ENCODE assay signal across 1 cellular context in the genomic region with DNA sequence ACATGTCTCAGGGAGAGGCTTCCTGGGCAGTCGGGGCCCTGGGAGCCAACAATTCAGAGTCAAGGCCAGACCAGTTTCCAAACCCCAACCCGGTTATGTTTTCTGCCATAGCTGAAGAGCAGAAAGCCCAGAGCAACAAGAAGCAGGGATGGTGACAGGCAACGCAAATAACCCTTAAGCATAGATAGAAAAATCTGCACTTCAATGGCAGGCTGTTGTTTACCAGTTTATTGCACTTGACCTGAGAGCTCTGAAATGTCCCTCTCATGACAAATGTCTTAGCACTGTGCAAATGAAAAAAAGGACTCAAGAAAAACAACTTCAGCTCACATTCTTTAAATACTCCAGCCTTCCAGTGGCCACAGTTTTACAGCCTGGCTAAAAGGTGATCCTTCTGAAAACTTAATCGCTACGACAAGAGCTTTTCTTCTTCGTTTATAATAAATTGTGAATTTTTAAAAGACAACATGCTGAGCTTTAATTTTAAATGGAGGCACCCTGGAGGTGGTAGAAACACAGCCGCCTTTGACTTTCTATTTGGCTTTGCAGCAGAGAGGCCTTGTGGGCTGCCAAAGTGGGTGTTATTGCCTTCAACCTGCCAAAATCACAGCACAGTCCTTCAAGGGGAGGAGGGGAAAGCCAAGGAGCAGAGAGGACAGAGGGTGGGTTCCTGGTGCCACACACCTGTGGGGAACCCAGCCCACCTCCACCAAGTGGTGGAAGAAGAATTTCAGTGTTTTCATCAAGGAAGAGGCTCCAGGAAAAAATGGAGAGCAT.
TF ChIP-seq lines count a peak whose summit lies in the region.

No MANE protein-coding gene starts in this region.

TF ChIP-seq in H1, 55 proteins besides CTCF, POLR2A, EP300 and RAD21 (continued from another document):
- TF ChIP-seq HDAC2 (IDR thresholded peaks at IDR 0.05; ENCODE audit: borderline replicate concordance in 1 of 2, low read depth in 2 of 2, low read length in 2 of 2) (no peak), NRF1 (IDR thresholded peaks at IDR 0.05; ENCODE audit: low read depth, low read length) (no peak), EZH2 (IDR thresholded peaks at IDR 0.05; ENCODE audit: low read depth, low read length, severe bottlenecking) (no peak), ASH2L (IDR thresholded peaks at IDR 0.05; ENCODE audit: low read length) (no peak), TAF7 (optimal IDR thresholded peaks at IDR 0.05; ENCODE audit: borderline replicate concordance, low read depth, low read length) (no peak), FOSL1 (IDR thresholded peaks at IDR 0.05; ENCODE audit: insufficient read depth, low read depth, low read length) (no peak), GTF2F1 (IDR thresholded peaks at IDR 0.05; ENCODE audit: borderline replicate concordance, low read depth, low read length) (no peak), ZNF274 (IDR thresholded peaks at IDR 0.05; ENCODE audit: borderline replicate concordance, extremely low read depth, low read length) (no peak), EGR1 (IDR thresholded peaks at IDR 0.05; ENCODE audit: borderline replicate concordance, low read depth, low read length) (no peak), TEAD4 (IDR thresholded peaks at IDR 0.05; ENCODE audit: low read depth, low read length) (no peak), CBX5 (IDR thresholded peaks at IDR 0.05; ENCODE audit: low read depth, low read length) (no peak), SRF (IDR thresholded peaks at IDR 0.05; ENCODE audit: low read depth, low read length) (no peak)
- TF ChIP-seq, protein P1, sequence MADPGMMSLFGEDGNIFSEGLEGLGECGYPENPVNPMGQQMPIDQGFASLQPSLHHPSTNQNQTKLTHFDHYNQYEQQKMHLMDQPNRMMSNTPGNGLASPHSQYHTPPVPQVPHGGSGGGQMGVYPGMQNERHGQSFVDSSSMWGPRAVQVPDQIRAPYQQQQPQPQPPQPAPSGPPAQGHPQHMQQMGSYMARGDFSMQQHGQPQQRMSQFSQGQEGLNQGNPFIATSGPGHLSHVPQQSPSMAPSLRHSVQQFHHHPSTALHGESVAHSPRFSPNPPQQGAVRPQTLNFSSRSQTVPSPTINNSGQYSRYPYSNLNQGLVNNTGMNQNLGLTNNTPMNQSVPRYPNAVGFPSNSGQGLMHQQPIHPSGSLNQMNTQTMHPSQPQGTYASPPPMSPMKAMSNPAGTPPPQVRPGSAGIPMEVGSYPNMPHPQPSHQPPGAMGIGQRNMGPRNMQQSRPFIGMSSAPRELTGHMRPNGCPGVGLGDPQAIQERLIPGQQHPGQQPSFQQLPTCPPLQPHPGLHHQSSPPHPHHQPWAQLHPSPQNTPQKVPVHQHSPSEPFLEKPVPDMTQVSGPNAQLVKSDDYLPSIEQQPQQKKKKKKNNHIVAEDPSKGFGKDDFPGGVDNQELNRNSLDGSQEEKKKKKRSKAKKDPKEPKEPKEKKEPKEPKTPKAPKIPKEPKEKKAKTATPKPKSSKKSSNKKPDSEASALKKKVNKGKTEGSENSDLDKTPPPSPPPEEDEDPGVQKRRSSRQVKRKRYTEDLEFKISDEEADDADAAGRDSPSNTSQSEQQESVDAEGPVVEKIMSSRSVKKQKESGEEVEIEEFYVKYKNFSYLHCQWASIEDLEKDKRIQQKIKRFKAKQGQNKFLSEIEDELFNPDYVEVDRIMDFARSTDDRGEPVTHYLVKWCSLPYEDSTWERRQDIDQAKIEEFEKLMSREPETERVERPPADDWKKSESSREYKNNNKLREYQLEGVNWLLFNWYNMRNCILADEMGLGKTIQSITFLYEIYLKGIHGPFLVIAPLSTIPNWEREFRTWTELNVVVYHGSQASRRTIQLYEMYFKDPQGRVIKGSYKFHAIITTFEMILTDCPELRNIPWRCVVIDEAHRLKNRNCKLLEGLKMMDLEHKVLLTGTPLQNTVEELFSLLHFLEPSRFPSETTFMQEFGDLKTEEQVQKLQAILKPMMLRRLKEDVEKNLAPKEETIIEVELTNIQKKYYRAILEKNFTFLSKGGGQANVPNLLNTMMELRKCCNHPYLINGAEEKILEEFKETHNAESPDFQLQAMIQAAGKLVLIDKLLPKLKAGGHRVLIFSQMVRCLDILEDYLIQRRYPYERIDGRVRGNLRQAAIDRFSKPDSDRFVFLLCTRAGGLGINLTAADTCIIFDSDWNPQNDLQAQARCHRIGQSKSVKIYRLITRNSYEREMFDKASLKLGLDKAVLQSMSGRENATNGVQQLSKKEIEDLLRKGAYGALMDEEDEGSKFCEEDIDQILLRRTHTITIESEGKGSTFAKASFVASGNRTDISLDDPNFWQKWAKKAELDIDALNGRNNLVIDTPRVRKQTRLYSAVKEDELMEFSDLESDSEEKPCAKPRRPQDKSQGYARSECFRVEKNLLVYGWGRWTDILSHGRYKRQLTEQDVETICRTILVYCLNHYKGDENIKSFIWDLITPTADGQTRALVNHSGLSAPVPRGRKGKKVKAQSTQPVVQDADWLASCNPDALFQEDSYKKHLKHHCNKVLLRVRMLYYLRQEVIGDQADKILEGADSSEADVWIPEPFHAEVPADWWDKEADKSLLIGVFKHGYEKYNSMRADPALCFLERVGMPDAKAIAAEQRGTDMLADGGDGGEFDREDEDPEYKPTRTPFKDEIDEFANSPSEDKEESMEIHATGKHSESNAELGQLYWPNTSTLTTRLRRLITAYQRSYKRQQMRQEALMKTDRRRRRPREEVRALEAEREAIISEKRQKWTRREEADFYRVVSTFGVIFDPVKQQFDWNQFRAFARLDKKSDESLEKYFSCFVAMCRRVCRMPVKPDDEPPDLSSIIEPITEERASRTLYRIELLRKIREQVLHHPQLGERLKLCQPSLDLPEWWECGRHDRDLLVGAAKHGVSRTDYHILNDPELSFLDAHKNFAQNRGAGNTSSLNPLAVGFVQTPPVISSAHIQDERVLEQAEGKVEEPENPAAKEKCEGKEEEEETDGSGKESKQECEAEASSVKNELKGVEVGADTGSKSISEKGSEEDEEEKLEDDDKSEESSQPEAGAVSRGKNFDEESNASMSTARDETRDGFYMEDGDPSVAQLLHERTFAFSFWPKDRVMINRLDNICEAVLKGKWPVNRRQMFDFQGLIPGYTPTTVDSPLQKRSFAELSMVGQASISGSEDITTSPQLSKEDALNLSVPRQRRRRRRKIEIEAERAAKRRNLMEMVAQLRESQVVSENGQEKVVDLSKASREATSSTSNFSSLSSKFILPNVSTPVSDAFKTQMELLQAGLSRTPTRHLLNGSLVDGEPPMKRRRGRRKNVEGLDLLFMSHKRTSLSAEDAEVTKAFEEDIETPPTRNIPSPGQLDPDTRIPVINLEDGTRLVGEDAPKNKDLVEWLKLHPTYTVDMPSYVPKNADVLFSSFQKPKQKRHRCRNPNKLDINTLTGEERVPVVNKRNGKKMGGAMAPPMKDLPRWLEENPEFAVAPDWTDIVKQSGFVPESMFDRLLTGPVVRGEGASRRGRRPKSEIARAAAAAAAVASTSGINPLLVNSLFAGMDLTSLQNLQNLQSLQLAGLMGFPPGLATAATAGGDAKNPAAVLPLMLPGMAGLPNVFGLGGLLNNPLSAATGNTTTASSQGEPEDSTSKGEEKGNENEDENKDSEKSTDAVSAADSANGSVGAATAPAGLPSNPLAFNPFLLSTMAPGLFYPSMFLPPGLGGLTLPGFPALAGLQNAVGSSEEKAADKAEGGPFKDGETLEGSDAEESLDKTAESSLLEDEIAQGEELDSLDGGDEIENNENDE (IDR thresholded peaks at IDR 0.05; ENCODE audit: insufficient replicate concordance, low read length), result no peak
- TF ChIP-seq, protein P2, sequence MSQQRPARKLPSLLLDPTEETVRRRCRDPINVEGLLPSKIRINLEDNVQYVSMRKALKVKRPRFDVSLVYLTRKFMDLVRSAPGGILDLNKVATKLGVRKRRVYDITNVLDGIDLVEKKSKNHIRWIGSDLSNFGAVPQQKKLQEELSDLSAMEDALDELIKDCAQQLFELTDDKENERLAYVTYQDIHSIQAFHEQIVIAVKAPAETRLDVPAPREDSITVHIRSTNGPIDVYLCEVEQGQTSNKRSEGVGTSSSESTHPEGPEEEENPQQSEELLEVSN (IDR thresholded peaks at IDR 0.05), result no peak
- TF ChIP-seq, protein P3, sequence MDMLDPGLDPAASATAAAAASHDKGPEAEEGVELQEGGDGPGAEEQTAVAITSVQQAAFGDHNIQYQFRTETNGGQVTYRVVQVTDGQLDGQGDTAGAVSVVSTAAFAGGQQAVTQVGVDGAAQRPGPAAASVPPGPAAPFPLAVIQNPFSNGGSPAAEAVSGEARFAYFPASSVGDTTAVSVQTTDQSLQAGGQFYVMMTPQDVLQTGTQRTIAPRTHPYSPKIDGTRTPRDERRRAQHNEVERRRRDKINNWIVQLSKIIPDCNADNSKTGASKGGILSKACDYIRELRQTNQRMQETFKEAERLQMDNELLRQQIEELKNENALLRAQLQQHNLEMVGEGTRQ (IDR thresholded peaks at IDR 0.05; ENCODE audit: low read length), result no peak
